In genomic region chr22:22514431-22514830, GRCh38 we compare ENCODE assay signal across 15 cellular contexts. TPM values are rescaled to one million over a fixed set of nuclear protein-coding genes. Genes with fewer than 3 reads are reported as not detected.
"Had no signal": no experiment of that assay in that cellular context is flagged by ENCODE, and none has a peak within 500 bp of the region (broad histone marks: within the 10 kb centered on the region; RNA-seq: fewer than 3 reads in every experiment).

No MANE protein-coding gene starts in this region.

RNA-seq across cellular contexts. Expression of gene ZNF280A, which starts 5.6 kb away (rescaled TPM):
- total RNA-seq: kidney epithelial cell, left colon, liver, lung microvascular endothelial cell, mesenteric fat pad, natural killer cell, neural crest cell, osteocyte, pulmonary artery endothelial cell, sciatic nerve, subcutaneous adipose tissue, ureter had no signal
- polyA plus RNA-seq: esophagus, liver had no signal

RNA-seq across cellular contexts. Expression of gene PRAME, which starts 44.6 kb away (rescaled TPM):
- total RNA-seq: left colon, liver, lung microvascular endothelial cell, mesenteric fat pad, mononuclear cell, natural killer cell, osteocyte, pulmonary artery endothelial cell, subcutaneous adipose tissue, tibial nerve, ureter had no signal
- polyA plus RNA-seq: liver had no signal
